Comparison of ENCODE assay signal across 21 cellular contexts in the genomic region with DNA sequence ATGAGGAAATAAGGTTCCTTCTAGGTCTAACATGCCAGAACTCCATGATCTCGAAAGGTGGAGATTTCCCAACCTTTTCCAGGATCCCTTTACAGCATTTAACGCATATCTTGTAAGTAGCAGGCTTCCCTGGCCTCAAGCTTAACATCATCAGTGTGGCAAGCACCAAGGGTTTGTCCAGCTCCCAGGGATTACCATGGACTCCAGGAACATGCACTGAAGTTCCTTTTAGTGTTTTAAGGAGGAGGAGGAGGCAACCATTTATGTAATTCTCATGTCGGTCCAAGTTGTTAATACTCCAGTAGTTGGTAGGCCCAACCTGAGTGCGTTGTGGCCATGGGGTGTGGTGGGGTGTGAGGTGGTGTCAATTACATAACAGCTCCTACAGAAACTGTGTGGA. TPM values are rescaled to one million over a fixed set of nuclear protein-coding genes. Genes with fewer than 3 reads are reported as not detected.
DNase-seq lines count a peak whose midpoint lies in the region; FAIRE-seq and TF ChIP-seq lines count a peak whose summit lies in the region.
"Had no signal": no experiment of that assay in that cellular context is flagged by ENCODE, and none has a peak within 500 bp of the region (broad histone marks: within the 10 kb centered on the region; RNA-seq: fewer than 3 reads in every experiment).

No MANE protein-coding gene starts in this region.

- H3F3A ChIP-seq in Loucy (ENCODE audit: low read depth): peaks cover 13% of the 10 kb centered on the region

- H3K4me1 ChIP-seq in Loucy (ENCODE audit: insufficient read depth, low read length, poor library complexity, severe bottlenecking): peaks cover 84% of the 10 kb centered on the region
- no peaks in the 10 kb centered on the region for H3K4me1 ChIP-seq in small intestine (ENCODE audit: control insufficient read depth in 2 of 2, insufficient read depth in 1 of 2, low read depth in 1 of 2, low read length in 1 of 2)
- H3K4me1 ChIP-seq: Caco-2 had no signal

- FAIRE-seq in small intestine (lab: Jason Lieb, UNC): no peak
- FAIRE-seq: colon had no signal

- TF ChIP-seq CTCF in Loucy (conservative IDR thresholded peaks at IDR 0.05; ENCODE audit: low read length) (no peak), glutamatergic neuron (IDR thresholded peaks at IDR 0.05; ENCODE audit: partially characterized antibody, unreplicated experiment) (no peak)

- no peaks in the 10 kb centered on the region for H4K20me1 ChIP-seq in Loucy (ENCODE audit: insufficient read depth, low read length, poor library complexity, severe bottlenecking)

- peaks cover 9% of the 10 kb centered on the region for H3K9me3 Mint-ChIP-seq in activated naive CD8-positive, alpha-beta T cell treated with anti-CD3 and anti-CD28 coated beads for 36 hours
- no peaks in the 10 kb centered on the region for H3K9me3 Mint-ChIP-seq in glutamatergic neuron (ENCODE audit: unreplicated experiment)
- H3K9me3 Mint-ChIP-seq: WTC11 had no signal

- no peaks in the 10 kb centered on the region for H3K27me3 Mint-ChIP-seq in activated naive CD8-positive, alpha-beta T cell treated with anti-CD3 and anti-CD28 coated beads for 36 hours
- H3K27me3 Mint-ChIP-seq in glutamatergic neuron (ENCODE audit: unreplicated experiment): peaks cover 4% of the 10 kb centered on the region

- H3K79me2 ChIP-seq in Loucy (ENCODE audit: insufficient read depth, low read length): no peaks in the 10 kb centered on the region

- peak overlapping the region; percentile 71 for H3K4me2 ChIP-seq in Loucy (ENCODE audit: low read depth, low read length, poor library complexity, severe bottlenecking)

- no peak overlapping the region for H3K9ac ChIP-seq in Loucy (ENCODE audit: low read depth, low read length, poor library complexity, severe bottlenecking)

- H2AFZ ChIP-seq in Loucy (ENCODE audit: low read length): no peak overlapping the region

- H3K27me3 ChIP-seq in Loucy (ENCODE audit: insufficient read depth, low read length, poor library complexity, severe bottlenecking) (no peaks in the 10 kb centered on the region), small intestine (ENCODE audit: control insufficient read depth in 2 of 2, insufficient read depth in 2 of 2, low read length in 2 of 2) (no peaks in the 10 kb centered on the region)

- H3K4me1 Mint-ChIP-seq in activated naive CD8-positive, alpha-beta T cell treated with anti-CD3 and anti-CD28 coated beads for 36 hours: peaks cover 87% of the 10 kb centered on the region
- peaks cover 4% of the 10 kb centered on the region for H3K4me1 Mint-ChIP-seq in glutamatergic neuron (ENCODE audit: low read depth, unreplicated experiment)
- H3K4me1 Mint-ChIP-seq: WTC11 had no signal

- H3K4me3 Mint-ChIP-seq in activated naive CD8-positive, alpha-beta T cell treated with anti-CD3 and anti-CD28 coated beads for 36 hours: peak overlapping the region; percentile 8
- H3K4me3 Mint-ChIP-seq in glutamatergic neuron (ENCODE audit: unreplicated experiment): no peak overlapping the region
- H3K4me3 Mint-ChIP-seq: WTC11 had no signal

- H3K9me2 ChIP-seq in Loucy (replicated peaks; ENCODE audit: low read depth, low read length): no peaks in the 10 kb centered on the region

- no peaks in the 10 kb centered on the region for H3K9me3 ChIP-seq in Loucy (ENCODE audit: insufficient read depth, low read depth, low read length)
- no peaks in the 10 kb centered on the region for H3K9me3 ChIP-seq in small intestine (ENCODE audit: control insufficient read depth, low read depth)
- H3K9me3 ChIP-seq: Caco-2 had no signal

- peak overlapping the region; percentile 95 for H3K27ac Mint-ChIP-seq in activated naive CD8-positive, alpha-beta T cell treated with anti-CD3 and anti-CD28 coated beads for 36 hours
- no peak overlapping the region for H3K27ac Mint-ChIP-seq in glutamatergic neuron (ENCODE audit: unreplicated experiment)
- H3K27ac Mint-ChIP-seq: WTC11 had no signal

- H3K36me3 Mint-ChIP-seq in activated naive CD8-positive, alpha-beta T cell treated with anti-CD3 and anti-CD28 coated beads for 36 hours: peaks cover 8% of the 10 kb centered on the region
- H3K36me3 Mint-ChIP-seq in glutamatergic neuron (ENCODE audit: unreplicated experiment): no peaks in the 10 kb centered on the region
- H3K36me3 Mint-ChIP-seq: WTC11 had no signal

- peak overlapping the region; percentile 16 to 24 for H3K27ac ChIP-seq in small intestine (ENCODE audit: low read depth in 1 of 2, low read length in 1 of 2)

- H3K36me3 ChIP-seq in Loucy (ENCODE audit: insufficient read depth, low read length) (no peaks in the 10 kb centered on the region), small intestine (ENCODE audit: control insufficient read depth in 2 of 2, insufficient read depth in 2 of 2, low read length in 2 of 2) (no peaks in the 10 kb centered on the region)

- 84 to 89% (median 85%) methylated on average over 4 of the region's 4 CpGs for WGBS in small intestine, 3 donors

- H3K4me3 ChIP-seq in Loucy (ENCODE audit: low read length, poor library complexity, severe bottlenecking): peak overlapping the region; percentile 53
- no peak overlapping the region for H3K4me3 ChIP-seq in small intestine (ENCODE audit: low read depth in 1 of 2, low read length in 2 of 2)
- H3K4me3 ChIP-seq: skin epidermis had no signal

- DNase-seq in activated CD8-positive, alpha-beta memory T cell treated with anti-CD3 and anti-CD28 coated beads for 24 hours: peak; percentile 53
- no peak for DNase-seq in activated CD8-positive, alpha-beta memory T cell treated with anti-CD3 and anti-CD28 coated beads, Interleukin-2, amount 50 U/mL, for 48 hours
- no peak for DNase-seq in activated naive CD8-positive, alpha-beta T cell treated with anti-CD3 and anti-CD28 coated beads for 36 hours
- DNase-seq in small intestine: no peak
- no peak for DNase-seq in dermis blood vessel endothelial cell
- no peak for DNase-seq in glutamatergic neuron
- no peak for DNase-seq in RPMI8226
- DNase-seq: ACHN; Caco-2; foreskin fibroblast; GOT3; left ventricle myocardium superior; NCI-H2171 treated with DMSO at 0.1 percent for 48 hours; NCI-H82; stimulated activated naive CD4-positive, alpha-beta T cell treated with Interleukin-2 at 50 U/mL for 16 hours had no signal

RNA-seq across cellular contexts. Expression of gene SKAP1, which starts 11.8 kb away (rescaled TPM):
- total RNA-seq in activated naive CD8-positive, alpha-beta T cell treated with anti-CD3 and anti-CD28 coated beads for 36 hours: 10 to 100 TPM; 54.2 to 55.4 TPM
- 1 to 10 TPM; 2.0 to 8.1 (median 2.1) TPM for polyA plus RNA-seq in small intestine
- total RNA-seq in dermis blood vessel endothelial cell (0.17 TPM in 1 of 2 replicates, not detected in the other), glutamatergic neuron (ENCODE audit: unreplicated experiment) (not detected)
- total RNA-seq: RPMI7951, WTC11 had no signal
- polyA plus RNA-seq: endothelial cell of umbilical vein had no signal

Comparison
In these comparisons a context has a peak if more than half of its experiments do, and no peak if none do; other contexts are left out.
1. RNA of gene SKAP1, which starts 11.8 kb away (total RNA-seq): 54.2 to 55.4 TPM in activated naive CD8-positive, alpha-beta T cell treated with anti-CD3 and anti-CD28 coated beads for 36 hours; not detected in glutamatergic neuron (single experiment) and 0.17 TPM in dermis blood vessel endothelial cell; every median in the first group is over 10 times any median in the second.